In genomic region chr6:100099189-100100074, GRCh38 we compare ENCODE assay signal across 8 cellular contexts.
DNase-seq lines count a peak whose midpoint lies in the region; ATAC-seq and TF ChIP-seq lines count a peak whose summit lies in the region.

No MANE protein-coding gene starts in this region.

- no peaks in the 10 kb centered on the region for H3K4me1 ChIP-seq in mucosa of descending colon (ENCODE audit: low read depth)

- no peak overlapping the region for H3K4me3 ChIP-seq in mucosa of descending colon

- no peaks in the 10 kb centered on the region for H3K36me3 ChIP-seq in mucosa of descending colon (ENCODE audit: low read depth)

- TF ChIP-seq CTCF in mucosa of descending colon (IDR thresholded peaks at IDR 0.05) = no peak

- ATAC-seq in mucosa of descending colon = no peak

- DNase-seq in NCI-H2171 treated with DMSO at 0.1 percent for 48 hours (lab: John Stamatoyannopoulos, UW) (peak; percentile 30), NCI-H2171 (lab: John Stamatoyannopoulos, UW) (no peak), MV-4-11 (lab: John Stamatoyannopoulos, UW) (peak; percentile 14), amniotic stem cell (lab: John Stamatoyannopoulos, UW) (peak; percentile 27), medulla oblongata (ENCODE audit: extremely low spot score) (peak; percentile 52), mucosa of descending colon (no peak), mucosa of gallbladder (ENCODE audit: low spot score) (no peak)
- no peak for DNase-seq in effector CD4-positive, alpha-beta T cell

- H3K9me3 ChIP-seq in mucosa of descending colon = no peaks in the 10 kb centered on the region

- intact Hi-C loops in mucosa of descending colon (cut with DNase I, micrococcal nuclease) = no loop called here

Comparison
In these comparisons a context has a peak if more than half of its experiments do, and no peak if none do; other contexts are left out.
1. DNase-seq: peak in NCI-H2171 treated with DMSO at 0.1 percent for 48 hours (single experiment), MV-4-11 (single experiment), amniotic stem cell (single experiment) and medulla oblongata (single experiment); none in NCI-H2171 (single experiment), effector CD4-positive, alpha-beta T cell (single experiment), mucosa of descending colon (0 of 3) and mucosa of gallbladder (single experiment).